In the genomic region with DNA sequence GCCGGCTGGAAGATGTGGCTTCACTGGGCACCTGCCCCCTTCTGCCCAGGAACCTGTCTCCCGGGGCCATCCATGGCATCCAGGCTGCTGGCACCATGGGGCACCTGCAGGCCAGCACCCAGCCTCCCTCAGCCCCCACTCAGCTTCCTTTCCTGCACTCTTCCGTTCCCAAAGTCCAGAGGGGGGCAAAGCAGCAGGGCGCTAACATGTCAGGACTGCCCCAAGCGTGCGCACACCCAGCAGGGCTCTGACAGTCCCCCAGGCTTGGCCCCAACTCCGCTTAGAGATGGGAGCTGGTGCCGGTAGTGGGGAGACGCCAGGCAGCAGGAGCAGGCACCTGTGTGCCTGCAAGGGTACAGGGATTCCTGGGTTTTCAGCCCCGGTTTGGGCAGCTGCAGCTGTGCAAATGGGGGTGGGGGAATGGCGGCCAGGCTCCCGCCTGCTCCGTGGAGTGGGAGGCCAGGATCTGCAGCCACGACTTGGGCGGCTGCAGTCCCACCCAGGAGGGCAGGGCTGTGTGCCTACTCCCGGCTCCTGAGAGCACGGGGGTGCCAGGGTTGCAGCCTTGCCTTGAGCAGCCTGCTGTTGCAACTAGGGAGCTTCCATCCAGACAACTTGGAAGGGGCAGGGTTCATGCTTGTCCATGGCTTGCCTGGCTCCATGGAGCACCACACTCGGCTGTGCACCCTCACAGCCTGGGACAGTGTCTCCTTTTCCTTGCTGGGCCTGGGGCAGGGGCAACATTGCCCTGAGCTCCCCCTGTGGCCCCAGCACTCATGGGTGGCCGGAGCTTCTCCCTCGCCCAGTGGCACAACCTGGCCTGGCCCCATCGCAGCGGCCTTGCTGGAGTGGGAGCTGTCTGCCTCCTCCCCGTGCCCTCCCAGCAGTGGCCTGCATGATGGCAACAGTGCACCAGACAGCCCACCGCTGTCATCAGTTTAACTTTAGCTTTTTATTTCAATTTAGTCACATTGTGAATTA, we compare ENCODE assay signal across 35 cellular contexts.
"Had no signal": no experiment of that assay in that cellular context is flagged by ENCODE, and none has a peak within 500 bp of the region (broad histone marks: within the 10 kb centered on the region; RNA-seq: fewer than 3 reads in every experiment).

No MANE protein-coding gene starts in this region.

- H3K4me3 ChIP-seq: Peyer's patch had no signal

- H3K9me3 ChIP-seq: Peyer's patch had no signal

- H3K36me3 Mint-ChIP-seq: activated CD4-positive, alpha-beta memory T cell treated with anti-CD3 and anti-CD28 coated beads for 36 hours; activated CD8-positive, alpha-beta memory T cell treated with anti-CD3 and anti-CD28 coated beads, Interleukin-2, amount 10 ng/mL, durations not matched to agents 7 days and 5 days; activated naive CD4-positive, alpha-beta T cell treated with anti-CD3 and anti-CD28 coated beads, Interleukin-2, amount 10 ng/mL, durations not matched to agents 7 days and 5 days; activated naive CD8-positive, alpha-beta T cell had no signal

- H3K27ac ChIP-seq: brain microvascular endothelial cell, KMS-11, Peyer's patch, VCaP had no signal

- H3K27me3 Mint-ChIP-seq: activated B cell treated with CpG ODN at 0.5 μM for 24 hours; activated CD4-positive, alpha-beta memory T cell treated with anti-CD3 and anti-CD28 coated beads for 36 hours; activated CD8-positive, alpha-beta memory T cell treated with anti-CD3 and anti-CD28 coated beads, Interleukin-2, amount 10 ng/mL, durations not matched to agents 7 days and 5 days; activated naive CD4-positive, alpha-beta T cell treated with anti-CD3 and anti-CD28 coated beads, Interleukin-2, amount 10 ng/mL, durations not matched to agents 7 days and 5 days; activated naive CD8-positive, alpha-beta T cell; activated naive CD8-positive, alpha-beta T cell treated with anti-CD3 and anti-CD28 coated beads, Interleukin-2, amount 50 U/mL, for 24 hours had no signal

- H3K27me3 ChIP-seq: brain microvascular endothelial cell, Peyer's patch had no signal

- H3K36me3 ChIP-seq: brain microvascular endothelial cell, Peyer's patch had no signal

- H3K4me1 ChIP-seq: Peyer's patch had no signal

- H3K27ac Mint-ChIP-seq: activated B cell treated with CpG ODN at 0.5 μM for 24 hours; activated CD4-positive, alpha-beta memory T cell treated with anti-CD3 and anti-CD28 coated beads for 36 hours; activated CD8-positive, alpha-beta memory T cell treated with anti-CD3 and anti-CD28 coated beads, Interleukin-2, amount 10 ng/mL, durations not matched to agents 7 days and 5 days; activated naive CD4-positive, alpha-beta T cell treated with anti-CD3 and anti-CD28 coated beads, Interleukin-2, amount 10 ng/mL, durations not matched to agents 7 days and 5 days; activated naive CD8-positive, alpha-beta T cell; activated naive CD8-positive, alpha-beta T cell treated with anti-CD3 and anti-CD28 coated beads, Interleukin-2, amount 50 U/mL, for 24 hours had no signal

- ATAC-seq: activated CD8-positive, alpha-beta memory T cell treated with anti-CD3 and anti-CD28 coated beads, Interleukin-2, amount 10 ng/mL, durations not matched to agents 7 days and 5 days; activated naive CD8-positive, alpha-beta T cell treated with anti-CD3 and anti-CD28 coated beads, Interleukin-2, amount 50 U/mL, for 24 hours; PC-3 had no signal

- DNase-seq: activated B cell treated with CpG ODN at 0.5 μM for 24 hours; activated CD4-positive, alpha-beta memory T cell treated with anti-CD3 and anti-CD28 coated beads for 36 hours; activated CD4-positive, alpha-beta T cell treated with anti-CD3 and anti-CD28 coated beads for 4 hours; activated CD4-positive, alpha-beta T cell treated with anti-CD3 and anti-CD28 coated beads, Interleukin-2, amount 50 U/mL, for 1 hour; activated CD4-positive, CD25-positive, alpha-beta regulatory T cell treated with anti-CD3 and anti-CD28 coated beads, Interleukin-2, amount 50 U/mL, for 72 hours; activated CD8-positive, alpha-beta memory T cell treated with anti-CD3 and anti-CD28 coated beads for 24 hours; activated CD8-positive, alpha-beta memory T cell treated with anti-CD3 and anti-CD28 coated beads, Interleukin-2, amount 10 ng/mL, durations not matched to agents 7 days and 5 days; activated CD8-positive, alpha-beta memory T cell treated with anti-CD3 and anti-CD28 coated beads, Interleukin-2, amount 50 U/mL, for 48 hours; activated effector memory CD4-positive, alpha-beta T cell treated with Interleukin-2 at 50 U/mL for 16 hours; activated naive CD4-positive, alpha-beta T cell treated with anti-CD3 and anti-CD28 coated beads, Interleukin-2, amount 10 ng/mL, durations not matched to agents 7 days and 5 days; activated naive CD8-positive, alpha-beta T cell treated with anti-CD3 and anti-CD28 coated beads, Interleukin-2, amount 50 U/mL, for 24 hours; activated T-cell treated with anti-CD3 and anti-CD28 coated beads, Interleukin-2, amount 50 U/mL, for 48 hours; anterior cingulate cortex; brain microvascular endothelial cell; MM.1S; MV-4-11; NCI-H1092; NCI-H1436 treated with DMSO at 0.1 percent for 48 hours; NCI-H1694 treated with DMSO at 0.1 percent for 48 hours; NCI-H2029; NCI-H2171; NCI-H510A; NCI-H526; NK-92 treated with Interleukin-12 subunit alpha and Interleukin-12 subunit beta, amount 100 ng/mL, for 24 hours; PC-3; Peyer's patch; Right ventricle myocardium superior; RPMI8226; SW 1271; T-helper 1 cell; T-helper 2 cell; T-helper 9 cell had no signal

- H3K4me1 Mint-ChIP-seq: activated B cell treated with CpG ODN at 0.5 μM for 24 hours; activated CD8-positive, alpha-beta memory T cell treated with anti-CD3 and anti-CD28 coated beads, Interleukin-2, amount 10 ng/mL, durations not matched to agents 7 days and 5 days; activated naive CD4-positive, alpha-beta T cell treated with anti-CD3 and anti-CD28 coated beads, Interleukin-2, amount 10 ng/mL, durations not matched to agents 7 days and 5 days; activated naive CD8-positive, alpha-beta T cell treated with anti-CD3 and anti-CD28 coated beads, Interleukin-2, amount 50 U/mL, for 24 hours had no signal

- H3K4me3 Mint-ChIP-seq: activated B cell treated with CpG ODN at 0.5 μM for 24 hours; activated CD4-positive, alpha-beta memory T cell treated with anti-CD3 and anti-CD28 coated beads for 36 hours; activated CD8-positive, alpha-beta memory T cell treated with anti-CD3 and anti-CD28 coated beads, Interleukin-2, amount 10 ng/mL, durations not matched to agents 7 days and 5 days; activated naive CD4-positive, alpha-beta T cell treated with anti-CD3 and anti-CD28 coated beads, Interleukin-2, amount 10 ng/mL, durations not matched to agents 7 days and 5 days; activated naive CD8-positive, alpha-beta T cell; activated naive CD8-positive, alpha-beta T cell treated with anti-CD3 and anti-CD28 coated beads, Interleukin-2, amount 50 U/mL, for 24 hours had no signal
